In genomic region chr15:78266229-78266628, GRCh38 we compare ENCODE assay signal across 1 cellular context.
TF ChIP-seq lines count a peak whose summit lies in the region.

No MANE protein-coding gene starts in this region.

TF ChIP-seq in HCT116, 20 proteins besides CTCF, POLR2A, EP300 and RAD21 (continued from another document):
- TF ChIP-seq REST (IDR thresholded peaks at IDR 0.05; ENCODE audit: low read depth) (no peak), EZH2 (IDR thresholded peaks at IDR 0.05) (no peak), SP1 (IDR thresholded peaks at IDR 0.05; ENCODE audit: low read depth) (no peak)
TF ChIP-seq in HCT116: peak in this region for 0.
